In the genomic region with DNA sequence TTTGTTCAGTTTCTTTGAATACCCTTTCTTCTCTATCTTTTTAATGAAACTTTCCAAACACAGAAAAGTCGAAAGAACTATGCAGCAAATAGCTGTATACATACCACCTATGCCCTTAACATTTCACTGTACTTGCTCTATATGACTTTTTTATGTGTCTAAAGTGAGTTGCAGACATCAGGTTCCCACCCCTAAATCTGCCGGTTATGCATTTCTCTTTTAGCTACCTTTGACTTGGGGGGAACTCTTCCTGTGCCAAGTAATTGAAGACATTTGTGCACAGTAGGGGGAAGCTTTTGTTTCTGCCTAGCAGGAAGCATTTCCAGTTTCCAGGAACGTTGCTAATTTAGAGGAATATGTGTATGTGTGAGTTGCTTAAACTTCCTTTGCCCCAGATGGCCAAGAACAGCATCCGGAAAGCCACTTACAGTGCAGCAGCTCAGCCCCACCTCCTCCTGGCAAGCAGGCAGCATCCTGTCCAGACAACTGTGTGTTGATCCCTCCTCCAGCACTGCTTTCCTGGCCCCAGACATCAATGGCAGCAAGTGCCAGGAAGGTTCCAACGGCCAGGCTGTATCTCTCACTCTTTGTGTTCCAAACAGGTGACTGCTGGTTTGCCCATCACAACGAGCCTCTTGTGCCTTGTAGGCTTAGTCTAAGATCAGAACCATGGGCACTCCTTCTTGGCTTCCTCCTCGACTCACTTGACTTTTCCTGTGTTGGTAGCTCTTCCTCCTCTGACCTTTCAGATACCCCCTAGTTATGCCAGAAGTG, we compare ENCODE assay signal across 10 cellular contexts. TPM values are rescaled to one million over a fixed set of nuclear protein-coding genes. Genes with fewer than 3 reads are reported as not detected.
A peak's percentile ranks its signal among the peaks of the same experiment; 100 is the strongest.
DNase-seq lines count a peak whose midpoint lies in the region; ATAC-seq and TF ChIP-seq lines count a peak whose summit lies in the region.
"Had no signal": no experiment of that assay in that cellular context is flagged by ENCODE, and none has a peak within 500 bp of the region (broad histone marks: within the 10 kb centered on the region; RNA-seq: fewer than 3 reads in every experiment).

No MANE protein-coding gene starts in this region.

- WGBS in testis, 2 donors, result 37 to 43% methylated on average over 7 of the region's 7 CpGs

- POLR2A ChIA-PET in naive thymus-derived CD4-positive, alpha-beta T cell (lab: Charles Lee), result interaction anchor here (0.6 to 3.2 kb wide), 11 partner anchors 10 to 221 kb away, joined by 3 to 38 read pairs (median 4); a partner anchor contains a TSS

- H3K27me3 ChIP-seq in Loucy (ENCODE audit: insufficient read depth, low read length, poor library complexity, severe bottlenecking) (no peaks in the 10 kb centered on the region), testis (no peaks in the 10 kb centered on the region)
- no peaks in the 10 kb centered on the region for H3K27me3 ChIP-seq in naive thymus-derived CD4-positive, alpha-beta T cell (ENCODE audit: control insufficient read depth in 2 of 2, insufficient read depth in 2 of 2, low read length in 2 of 2)
- H3K27me3 ChIP-seq: uterus had no signal

- no peaks in the 10 kb centered on the region for H3K27me3 Mint-ChIP-seq in naive thymus-derived CD4-positive, alpha-beta T cell

- no peaks in the 10 kb centered on the region for H3K9me3 ChIP-seq in Loucy (ENCODE audit: insufficient read depth, low read depth, low read length)
- no peaks in the 10 kb centered on the region for H3K9me3 ChIP-seq in naive thymus-derived CD4-positive, alpha-beta T cell (ENCODE audit: control insufficient read depth in 2 of 3, low read length in 3 of 3)
- no peaks in the 10 kb centered on the region for H3K9me3 ChIP-seq in testis
- H3K9me3 ChIP-seq: uterus had no signal

- peaks cover 14 to 48% (median 21%) of the 10 kb centered on the region in 7 donors for H3K4me1 Mint-ChIP-seq in naive thymus-derived CD4-positive, alpha-beta T cell

- H3K9me2 ChIP-seq in Loucy (replicated peaks; ENCODE audit: low read depth, low read length), result no peaks in the 10 kb centered on the region

- H3K79me2 ChIP-seq in Loucy (ENCODE audit: insufficient read depth, low read length), result no peaks in the 10 kb centered on the region

- TF ChIP-seq POLR2A in testis (IDR thresholded peaks at IDR 0.05), result no peak

- peak; percentile 28 for DNase-seq in Ammon's horn (ENCODE audit: low spot score)
- DNase-seq in dermis blood vessel endothelial cell, result peak; percentile 90
- DNase-seq in naive thymus-derived CD4-positive, alpha-beta T cell, result peak in 3 of 9 donors; percentile 28 to 38 (median 29)
- no peak for DNase-seq in testis
- DNase-seq in stimulated activated CD4-positive, alpha-beta T cell treated with anti-CD3 and anti-CD28 coated beads, Interleukin-4, amount 100 ng/mL, for 1 hour, result no peak
- DNase-seq: naive B cell had no signal

- H3K27ac ChIP-seq in naive thymus-derived CD4-positive, alpha-beta T cell (ENCODE audit: low read depth, low read length), result peak overlapping the region; percentile 29
- no peak overlapping the region for H3K27ac ChIP-seq in testis
- H3K27ac ChIP-seq: uterus had no signal

- H2AFZ ChIP-seq in Loucy (ENCODE audit: low read length), result peak overlapping the region; percentile 85

- H3K36me3 Mint-ChIP-seq in naive thymus-derived CD4-positive, alpha-beta T cell, result peaks cover 0 to under 1% (median 0%) of the 10 kb centered on the region in 5 donors
- H3K36me3 Mint-ChIP-seq: naive B cell had no signal

- H3K4me3 ChIP-seq in Loucy (ENCODE audit: low read length, poor library complexity, severe bottlenecking) (peak overlapping the region; percentile 40), testis (no peak overlapping the region)
- no peak overlapping the region for H3K4me3 ChIP-seq in naive thymus-derived CD4-positive, alpha-beta T cell (ENCODE audit: low read length)
- H3K4me3 ChIP-seq: uterus had no signal

- no peaks in the 10 kb centered on the region for H4K20me1 ChIP-seq in Loucy (ENCODE audit: insufficient read depth, low read length, poor library complexity, severe bottlenecking)

- no peaks in the 10 kb centered on the region for H3K36me3 ChIP-seq in Loucy (ENCODE audit: insufficient read depth, low read length)
- no peaks in the 10 kb centered on the region for H3K36me3 ChIP-seq in naive thymus-derived CD4-positive, alpha-beta T cell (ENCODE audit: control insufficient read depth in 2 of 3, insufficient read depth in 3 of 3, low read length in 3 of 3)
- H3K36me3 ChIP-seq in testis (ENCODE audit: low read depth, missing control alignments), result no peaks in the 10 kb centered on the region
- H3K36me3 ChIP-seq: uterus had no signal

- peak overlapping the region; percentile 45 to 92 (median 89) for H3K27ac Mint-ChIP-seq in naive thymus-derived CD4-positive, alpha-beta T cell

- CTCF ChIA-PET in naive thymus-derived CD4-positive, alpha-beta T cell (lab: Charles Lee), result interaction anchor here (0.7 to 1.9 kb wide), 7 partner anchors 10 to 29 kb away, joined by 3 to 10 read pairs (median 4); no protein-coding TSS in a partner anchor

- intact Hi-C loops in naive thymus-derived CD4-positive, alpha-beta T cell (cut with micrococcal nuclease), result loop anchor here in 1 of 2 donors (1.0 kb wide), 2 partner anchors 12 kb away; no protein-coding TSS in a partner anchor
- intact Hi-C loops in testis (cut with DNase I; ENCODE audit: low total_unique reads), result no loop called here

- H3K4me1 ChIP-seq in Loucy (ENCODE audit: insufficient read depth, low read length, poor library complexity, severe bottlenecking), result peaks cover 6% of the 10 kb centered on the region
- H3K4me1 ChIP-seq in naive thymus-derived CD4-positive, alpha-beta T cell (ENCODE audit: control insufficient read depth in 2 of 2, insufficient read depth in 2 of 2, low read length in 2 of 2), result peaks cover 7 to 12% of the 10 kb centered on the region in 2 donors
- H3K4me1 ChIP-seq in testis, result no peaks in the 10 kb centered on the region
- H3K4me1 ChIP-seq: uterus had no signal

- ATAC-seq in naive thymus-derived CD4-positive, alpha-beta T cell, result peak; percentile 44
- ATAC-seq in HG03439 (IDR thresholded peaks at IDR 0.05; ENCODE audit: unreplicated experiment) (no peak), HG03521 (IDR thresholded peaks at IDR 0.05; ENCODE audit: unreplicated experiment) (no peak)

- no peak for TF ChIP-seq CTCF in Loucy (conservative IDR thresholded peaks at IDR 0.05; ENCODE audit: low read length)
- no peak for TF ChIP-seq CTCF in testis (IDR thresholded peaks at IDR 0.05)

- H3K4me3 Mint-ChIP-seq in naive thymus-derived CD4-positive, alpha-beta T cell, result peak overlapping the region; percentile 13 to 82 (median 70)
- H3K4me3 Mint-ChIP-seq: naive B cell had no signal

- peaks cover 0 to 2% (median 0%) of the 10 kb centered on the region in 11 donors for H3K9me3 Mint-ChIP-seq in naive thymus-derived CD4-positive, alpha-beta T cell

- H3K9ac ChIP-seq in Loucy (ENCODE audit: low read depth, low read length, poor library complexity, severe bottlenecking), result no peak overlapping the region

- H3K4me2 ChIP-seq in Loucy (ENCODE audit: low read depth, low read length, poor library complexity, severe bottlenecking), result peak overlapping the region; percentile 52

- H3F3A ChIP-seq in Loucy (ENCODE audit: low read depth), result no peaks in the 10 kb centered on the region

RNA-seq across cellular contexts. Expression of a gene that starts 14.7 kb away (rescaled TPM):
- total RNA-seq in dermis blood vessel endothelial cell (48.5 and 56.0 TPM in 2 replicates), testis (10 to 100 TPM; 92.4 to 99.3 TPM)
- total RNA-seq in naive thymus-derived CD4-positive, alpha-beta T cell, result 100 to 1,000 TPM in 4 of 5 experiments, 10 to 100 TPM in 1; 90.1 to 286 (median 253) TPM
- polyA plus RNA-seq in naive thymus-derived CD4-positive, alpha-beta T cell, result 10 to 100 TPM; 33.6 to 74.9 TPM
- 62.8 TPM for polyA plus RNA-seq in testis (ENCODE audit: insufficient read depth, low read depth, low replicate concordance)

RNA-seq across cellular contexts. Expression of a gene that starts 21.4 kb away (rescaled TPM):
- total RNA-seq in dermis blood vessel endothelial cell (55.2 and 57.2 TPM in 2 replicates), testis (1 to 10 TPM; 5.4 to 6.6 TPM)
- total RNA-seq in naive thymus-derived CD4-positive, alpha-beta T cell, result 10 to 100 TPM; 11.0 to 33.9 (median 14.7) TPM
- polyA plus RNA-seq in naive thymus-derived CD4-positive, alpha-beta T cell, result 10 to 100 TPM; 18.3 to 23.5 TPM
- 2.3 TPM for polyA plus RNA-seq in testis (ENCODE audit: insufficient read depth, low read depth, low replicate concordance)

RNA-seq across cellular contexts. Expression of a gene that starts 44.8 kb away (rescaled TPM):
- total RNA-seq in dermis blood vessel endothelial cell, result 6.5 and 15.9 TPM in 2 replicates
- 1 to 10 TPM in 4 of 5 experiments, under 1 TPM in 1; 0.48 to 1.9 (median 1.8) TPM for total RNA-seq in naive thymus-derived CD4-positive, alpha-beta T cell
- under 1 TPM in 1 of 2 donors, not detected in 1; 0.23 TPM for polyA plus RNA-seq in naive thymus-derived CD4-positive, alpha-beta T cell
- 1 to 10 TPM; 3.5 to 6.6 TPM for total RNA-seq in testis
- 7.5 TPM for polyA plus RNA-seq in testis (ENCODE audit: insufficient read depth, low read depth, low replicate concordance)

RNA-seq across cellular contexts. Expression of a gene that starts 56.1 kb away (rescaled TPM):
- total RNA-seq in dermis blood vessel endothelial cell (0.09 and 0.17 TPM in 2 replicates), testis (1 to 10 TPM in 1 of 2 donors, under 1 TPM in 1; 0.79 to 1.7 TPM)
- not detected for total RNA-seq in naive thymus-derived CD4-positive, alpha-beta T cell
- not detected for polyA plus RNA-seq in naive thymus-derived CD4-positive, alpha-beta T cell
- polyA plus RNA-seq in testis (ENCODE audit: insufficient read depth, low read depth, low replicate concordance), result 8.2 TPM

RNA-seq across cellular contexts. Expression of a gene that starts 58.7 kb away (rescaled TPM):
- total RNA-seq in dermis blood vessel endothelial cell (5.2 and 7.3 TPM in 2 replicates), testis (1 to 10 TPM; 2.0 to 3.3 TPM)
- 10 to 100 TPM in 1 of 5 experiments, 1 to 10 TPM in 4; 2.0 to 13.1 (median 3.5) TPM for total RNA-seq in naive thymus-derived CD4-positive, alpha-beta T cell
- 10 to 100 TPM; 10.2 to 13.0 TPM for polyA plus RNA-seq in naive thymus-derived CD4-positive, alpha-beta T cell
- 4.8 TPM for polyA plus RNA-seq in testis (ENCODE audit: insufficient read depth, low read depth, low replicate concordance)

Comparison
In these comparisons a context has a peak if more than half of its experiments do, and no peak if none do; other contexts are left out.
1. DNase-seq: peak in Ammon's horn (single experiment) and dermis blood vessel endothelial cell (single experiment); none in testis (single experiment) and stimulated activated CD4-positive, alpha-beta T cell treated with anti-CD3 and anti-CD28 coated beads, Interleukin-4, amount 100 ng/mL, for 1 hour (single experiment).